In genomic region chr18:72541871-72542690, GRCh38 we compare ENCODE assay signal across 10 cellular contexts. TPM values are rescaled to one million over a fixed set of nuclear protein-coding genes. Genes with fewer than 3 reads are reported as not detected.
DNase-seq lines count a peak whose midpoint lies in the region; TF ChIP-seq lines count a peak whose summit lies in the region.
"Had no signal": no experiment of that assay in that cellular context is flagged by ENCODE, and none has a peak within 500 bp of the region (broad histone marks: within the 10 kb centered on the region; RNA-seq: fewer than 3 reads in every experiment).

No MANE protein-coding gene starts in this region.

- H3K27ac Mint-ChIP-seq in glutamatergic neuron (ENCODE audit: unreplicated experiment) (no peak overlapping the region), Calu3 (ENCODE audit: unreplicated experiment) (no peak overlapping the region)

- no peak for TF ChIP-seq POLR2A in tibial nerve (IDR thresholded peaks at IDR 0.05)
- no peak for TF ChIP-seq POLR2A in adrenal gland (IDR thresholded peaks at IDR 0.05)

- H3K9me3 Mint-ChIP-seq in glutamatergic neuron (ENCODE audit: unreplicated experiment) (peaks cover 13% of the 10 kb centered on the region), Calu3 (ENCODE audit: low read depth, unreplicated experiment) (peaks cover 6% of the 10 kb centered on the region)

- peaks cover 0 to 30% (median 27%) of the 10 kb centered on the region in 5 donors for H3K4me1 ChIP-seq in subcutaneous abdominal adipose tissue (ENCODE audit: control insufficient read depth in 5 of 5, insufficient read depth in 5 of 5, low read length in 5 of 5)
- H3K4me1 ChIP-seq in tibial nerve, result peaks cover 0 to 32% (median 0%) of the 10 kb centered on the region in 4 donors
- no peaks in the 10 kb centered on the region for H3K4me1 ChIP-seq in adrenal gland (replicated peaks in 1 of 2)

- peaks cover 19 to 38% (median 33%) of the 10 kb centered on the region in 5 donors for H3K27me3 ChIP-seq in subcutaneous abdominal adipose tissue (ENCODE audit: control insufficient read depth in 5 of 5, insufficient read depth in 4 of 5, low read length in 5 of 5)
- peaks cover 0 to 50% of the 10 kb centered on the region in 2 donors for H3K27me3 ChIP-seq in tibial nerve
- H3K27me3 ChIP-seq in adrenal gland, result peaks cover 41% of the 10 kb centered on the region
- H3K27me3 ChIP-seq: ovary had no signal

- peak; percentile 7 for DNase-seq in activated CD4-positive, alpha-beta T cell treated with anti-CD3 and anti-CD28 coated beads for 48 hours
- DNase-seq in activated CD4-positive, alpha-beta T cell treated with anti-CD3 and anti-CD28 coated beads for 1 hour, result no peak
- DNase-seq in NCI-H69 (lab: John Stamatoyannopoulos, UW), result peak; percentile 78
- DNase-seq in glutamatergic neuron, result peak; percentile 52
- DNase-seq in tibial nerve (ENCODE audit: low spot score in 2 of 2), result no peak
- DNase-seq in adrenal gland, result no peak
- DNase-seq in Calu3, result no peak
- DNase-seq: activated CD4-positive, alpha-beta T cell treated with anti-CD3 and anti-CD28 coated beads, Interleukin-2, amount 50 U/mL, for 48 hours; ovary had no signal

- H3K9ac ChIP-seq in subcutaneous abdominal adipose tissue (ENCODE audit: low read length in 5 of 5), result no peak overlapping the region

- H3K27me3 Mint-ChIP-seq in glutamatergic neuron (ENCODE audit: unreplicated experiment) (peaks cover 17% of the 10 kb centered on the region), Calu3 (ENCODE audit: unreplicated experiment) (no peaks in the 10 kb centered on the region)

- CTCF ChIA-PET in Calu3 (lab: Charles Lee), result no interaction called here

- H3K27ac ChIP-seq in subcutaneous abdominal adipose tissue (ENCODE audit: low read depth, low read length), result no peak overlapping the region
- no peak overlapping the region for H3K27ac ChIP-seq in tibial nerve
- no peak overlapping the region for H3K27ac ChIP-seq in adrenal gland
- H3K27ac ChIP-seq: ovary had no signal

- H3K36me3 Mint-ChIP-seq in glutamatergic neuron (ENCODE audit: unreplicated experiment), result peaks cover 3% of the 10 kb centered on the region
- H3K36me3 Mint-ChIP-seq in Calu3 (ENCODE audit: insufficient read depth, unreplicated experiment), result peaks cover 7% of the 10 kb centered on the region

- H3K4me3 ChIP-seq in subcutaneous abdominal adipose tissue (ENCODE audit: low read depth in 1 of 5, low read length in 5 of 5), result peak overlapping the region in 3 of 5 donors; percentile 28 to 37 (median 36)
- no peak overlapping the region for H3K4me3 ChIP-seq in tibial nerve
- no peak overlapping the region for H3K4me3 ChIP-seq in adrenal gland
- H3K4me3 ChIP-seq: ovary had no signal

- peaks cover 9% of the 10 kb centered on the region for H3K4me1 Mint-ChIP-seq in glutamatergic neuron (ENCODE audit: low read depth, unreplicated experiment)
- H3K4me1 Mint-ChIP-seq in Calu3 (ENCODE audit: low read depth, unreplicated experiment), result no peaks in the 10 kb centered on the region

- H3K36me3 ChIP-seq in subcutaneous abdominal adipose tissue (ENCODE audit: control insufficient read depth in 5 of 5, insufficient read depth in 5 of 5, low read length in 5 of 5), result no peaks in the 10 kb centered on the region
- no peaks in the 10 kb centered on the region for H3K36me3 ChIP-seq in tibial nerve
- no peaks in the 10 kb centered on the region for H3K36me3 ChIP-seq in adrenal gland (replicated peaks in 1 of 2)
- H3K36me3 ChIP-seq: ovary had no signal

- H3K9me3 ChIP-seq in subcutaneous abdominal adipose tissue (ENCODE audit: control insufficient read depth in 5 of 5, low read length in 5 of 5) (no peaks in the 10 kb centered on the region), tibial nerve (no peaks in the 10 kb centered on the region), adrenal gland (replicated peaks in 1 of 3) (no peaks in the 10 kb centered on the region)
- H3K9me3 ChIP-seq: ovary had no signal

- WGBS in tibial nerve, 2 donors, result 1 to 4% methylated on average over 33 to 55 of the region's 92 CpGs
- WGBS in adrenal gland, 4 donors, result 0 to 1% (median 0%) methylated on average over 16 to 92 of the region's 92 CpGs

- intact Hi-C loops in adrenal gland (cut with DNase I) (no loop called here), Calu3 (cut with micrococcal nuclease; ENCODE audit: unreplicated experiment) (loop anchor here (5.0 kb wide), 1 partner anchor 1760 kb away; no protein-coding TSS in a partner anchor)

- H3K4me3 Mint-ChIP-seq in glutamatergic neuron (ENCODE audit: unreplicated experiment) (peak overlapping the region; percentile 95), Calu3 (ENCODE audit: low read depth, unreplicated experiment) (no peak overlapping the region)

- no peak for TF ChIP-seq EP300 in tibial nerve (IDR thresholded peaks at IDR 0.05)

- no TSS peak for BruUV-seq in Calu3 (replicated peaks; lab: Mats Ljungman, UMichigan)

- no peak for TF ChIP-seq CTCF in glutamatergic neuron (IDR thresholded peaks at IDR 0.05; ENCODE audit: partially characterized antibody, unreplicated experiment)
- no peak for TF ChIP-seq CTCF in tibial nerve (IDR thresholded peaks at IDR 0.05)
- TF ChIP-seq CTCF in adrenal gland (IDR thresholded peaks at IDR 0.05), result no peak
- TF ChIP-seq CTCF in Calu3 (IDR thresholded peaks at IDR 0.05; ENCODE audit: unreplicated experiment), result no peak

RNA-seq across cellular contexts. Expression of gene CBLN2, which starts 2.1 kb away (rescaled TPM):
- total RNA-seq in glutamatergic neuron (ENCODE audit: unreplicated experiment) (0.17 TPM), tibial nerve (1 to 10 TPM in 1 of 4 donors, not detected in 3; 3.1 TPM), adrenal gland (under 1 TPM in 1 of 8 donors, not detected in 7; 0.14 TPM), Calu3 (2022) (0.24 TPM in 1 of 2 replicates, not detected in the other)
- polyA plus RNA-seq in adrenal gland, result under 1 TPM in 1 of 3 donors, not detected in 2; 0.11 TPM

Comparison
In these comparisons a context has a peak if more than half of its experiments do, and no peak if none do; other contexts are left out.
1. DNase-seq: peak in activated CD4-positive, alpha-beta T cell treated with anti-CD3 and anti-CD28 coated beads for 48 hours (single experiment), NCI-H69 (single experiment) and glutamatergic neuron (single experiment); none in activated CD4-positive, alpha-beta T cell treated with anti-CD3 and anti-CD28 coated beads for 1 hour (single experiment), tibial nerve (0 of 2), adrenal gland (0 of 7) and Calu3 (single experiment).
2. H3K4me3 ChIP-seq: peak in subcutaneous abdominal adipose tissue (3 of 5); none in tibial nerve (0 of 4) and adrenal gland (0 of 4).